In genomic region chr1:179990847-179991246, GRCh38 we compare ENCODE assay signal across 15 cellular contexts. TPM values are rescaled to one million over a fixed set of nuclear protein-coding genes. Genes with fewer than 3 reads are reported as not detected.
DNase-seq lines count a peak whose midpoint lies in the region; ATAC-seq, FAIRE-seq and TF ChIP-seq lines count a peak whose summit lies in the region.
"Had no signal": no experiment of that assay in that cellular context is flagged by ENCODE, and none has a peak within 500 bp of the region (broad histone marks: within the 10 kb centered on the region; RNA-seq: fewer than 3 reads in every experiment).

No MANE protein-coding gene starts in this region.

- H2AK5ac ChIP-seq in H1 (ENCODE audit: low read depth, low read length) = no peak overlapping the region

- peaks cover 21% of the 10 kb centered on the region for H3K4me1 Mint-ChIP-seq in activated T-cell treated with anti-CD3 and anti-CD28 coated beads, Interleukin-2, amount 50 U/mL, for 72 hours (ENCODE audit: low read depth)
- H3K4me1 Mint-ChIP-seq: B cell, GM23338, H9 had no signal

- WGBS in H1 (ENCODE audit: extremely low coverage in 1 of 2, insufficient coverage in 1 of 2, insufficient read length in 1 of 2, insufficient replicate concordance in 2 of 2, low coverage in 1 of 2, low lambda C conversion rate in 2 of 2, missing lambda C conversion rate in 1 of 2), 2 experiments = 93% methylated on average over 3 of the region's 3 CpGs; no CpG with 5 or more reads in 1 of the 2 experiments
- WGBS in liver = 63% methylated on average over 3 of the region's 3 CpGs
- WGBS in spleen, 5 donors = 92 to 96% (median 94%) methylated on average over 3 of the region's 3 CpGs

- H3K9me3 Mint-ChIP-seq in activated T-cell treated with anti-CD3 and anti-CD28 coated beads, Interleukin-2, amount 50 U/mL, for 72 hours = no peaks in the 10 kb centered on the region
- H3K9me3 Mint-ChIP-seq: CD4-positive, alpha-beta T cell; GM23338; H9 had no signal

- H4K8ac ChIP-seq in H1 (ENCODE audit: extremely low read depth, insufficient read depth, low read length) = no peak overlapping the region

- no peak for TF ChIP-seq RAD21 in H1 (IDR thresholded peaks at IDR 0.05 in 1 of 2, conservative IDR thresholded peaks at IDR 0.05 in 1 of 2; ENCODE audit: low read depth in 2 of 2, low read length in 2 of 2)
- TF ChIP-seq RAD21 in liver (IDR thresholded peaks at IDR 0.05) = no peak

- TF ChIP-seq CTCF in MM.1S (IDR thresholded peaks at IDR 0.05; ENCODE audit: low read length) (no peak), H1 (IDR thresholded peaks at IDR 0.05; ENCODE audit: control extremely low read depth in 1 of 3, insufficient read depth in 1 of 3, low read depth in 1 of 3, low read length in 3 of 3) (no peak), liver (IDR thresholded peaks at IDR 0.05; ENCODE audit: low read depth, low read length, missing input control) (no peak), spleen (IDR thresholded peaks at IDR 0.05 in 8 of 11, conservative IDR thresholded peaks at IDR 0.05 in 3 of 11) (no peak)

- POLR2A ChIA-PET in H1 (lab: Charles Lee; ENCODE audit: partially characterized antibody) = no interaction called here

- FAIRE-seq in H1 (lab: Jason Lieb, UNC) = no peak
- FAIRE-seq: A204.1 had no signal

- no peak for DNase-seq in activated T-cell treated with anti-CD3 and anti-CD28 coated beads, Interleukin-2, amount 50 U/mL, for 72 hours
- no peak for DNase-seq in activated T-cell treated with anti-CD3 and anti-CD28 coated beads for 4 hours
- DNase-seq in MM.1S = peak; percentile 4
- DNase-seq in H1 (ENCODE audit: low read depth in 1 of 2, low spot score in 2 of 2) = no peak
- no peak for DNase-seq in medulla oblongata (ENCODE audit: extremely low spot score)
- no peak for DNase-seq in spleen
- DNase-seq: C1 segment of cervical spinal cord; Calu3; CD4-positive, alpha-beta T cell; DMS 273 treated with DMSO at 0.1 percent for 48 hours; H9 had no signal

- peak; percentile 47 to 54 for ATAC-seq in activated T-cell treated with anti-CD3 and anti-CD28 coated beads, Interleukin-2, amount 50 U/mL, for 72 hours (replicated peaks in 1 of 2)
- ATAC-seq: GM23338 had no signal

- no peak overlapping the region for H2BK15ac ChIP-seq in H1 (ENCODE audit: low read length)

- H3K9me2 ChIP-seq in MM.1S (replicated peaks; ENCODE audit: insufficient read depth, low read length) = no peaks in the 10 kb centered on the region

- peaks cover 39% of the 10 kb centered on the region for H3K79me2 ChIP-seq in MM.1S (ENCODE audit: low read length)
- no peaks in the 10 kb centered on the region for H3K79me2 ChIP-seq in H1 (ENCODE audit: control insufficient read depth in 1 of 2, insufficient read depth in 2 of 2, low read length in 2 of 2)

- H3K18ac ChIP-seq in H1 (ENCODE audit: extremely low read depth, low read length) = no peak overlapping the region

- H3K14ac ChIP-seq in H1 (ENCODE audit: insufficient read length) = no peak overlapping the region

- no peak overlapping the region for H2BK120ac ChIP-seq in H1 (replicated peaks; ENCODE audit: low read depth, low read length)

- TF ChIP-seq EP300 in H1 (IDR thresholded peaks at IDR 0.05; ENCODE audit: borderline replicate concordance in 1 of 2, low read depth in 2 of 2, low read length in 2 of 2) = no peak

- H3K9ac ChIP-seq in MM.1S (ENCODE audit: low read length) (no peak overlapping the region), H1 (replicated peaks in 1 of 4; ENCODE audit: extremely low read depth in 1 of 4, low read depth in 3 of 4, low read length in 3 of 4) (no peak overlapping the region), liver (ENCODE audit: low read depth in 1 of 2, low read length in 2 of 2) (no peak overlapping the region)

- H2AFZ ChIP-seq in MM.1S (ENCODE audit: low read length) (no peak overlapping the region), H1 (ENCODE audit: low read length) (no peak overlapping the region)
- H2AFZ ChIP-seq: GM23338 had no signal

- H3K23ac ChIP-seq in H1 (ENCODE audit: insufficient read length) = no peak overlapping the region

- H2BK12ac ChIP-seq in H1 (ENCODE audit: low read depth, low read length) = no peak overlapping the region

- H3K27me3 Mint-ChIP-seq in activated T-cell treated with anti-CD3 and anti-CD28 coated beads, Interleukin-2, amount 50 U/mL, for 72 hours (ENCODE audit: low read depth) = no peaks in the 10 kb centered on the region
- H3K27me3 Mint-ChIP-seq: B cell; CD4-positive, alpha-beta T cell had no signal

- H3K4me3 ChIP-seq in MM.1S (ENCODE audit: low read length) (no peak overlapping the region), H1 (ENCODE audit: extremely low read depth in 1 of 4, insufficient read depth in 2 of 4, low read depth in 3 of 4, low read length in 4 of 4) (no peak overlapping the region), liver (ENCODE audit: low read depth in 1 of 3, low read length in 3 of 3) (no peak overlapping the region), spleen (no peak overlapping the region)
- H3K4me3 ChIP-seq: GM23338 had no signal

- H4K5ac ChIP-seq in H1 (ENCODE audit: insufficient read length, low read depth, low read length) = no peak overlapping the region

- no peak overlapping the region for H3K27ac ChIP-seq in MM.1S (ENCODE audit: low read length)
- H3K27ac ChIP-seq in H1 (ENCODE audit: low read depth, low read length) = no peak overlapping the region
- no peak overlapping the region for H3K27ac ChIP-seq in liver (ENCODE audit: low read depth in 1 of 2, low read length in 2 of 2)
- H3K27ac ChIP-seq in spleen = no peak overlapping the region

- intact Hi-C loops in spleen (cut with DNase I; ENCODE audit: low total_unique reads) = no loop called here

- peak overlapping the region; percentile 92 for H3K27ac Mint-ChIP-seq in activated T-cell treated with anti-CD3 and anti-CD28 coated beads, Interleukin-2, amount 50 U/mL, for 72 hours
- H3K27ac Mint-ChIP-seq: B cell; CD4-positive, alpha-beta T cell; GM23338; H9 had no signal

- H3K79me1 ChIP-seq in H1 (ENCODE audit: low read depth, low read length) = no peaks in the 10 kb centered on the region

- H3K27me3 ChIP-seq in MM.1S (replicated peaks; ENCODE audit: insufficient read depth, low read length) (no peaks in the 10 kb centered on the region), H1 (replicated peaks in 1 of 4; ENCODE audit: control insufficient read depth in 3 of 4, extremely low read depth in 1 of 4, insufficient read depth in 3 of 4, low read length in 3 of 4) (no peaks in the 10 kb centered on the region), liver (ENCODE audit: control insufficient read depth in 4 of 4, insufficient read depth in 4 of 4, low read length in 3 of 4) (no peaks in the 10 kb centered on the region), spleen (replicated peaks in 1 of 7) (no peaks in the 10 kb centered on the region)

- peaks cover 0 to 6% of the 10 kb centered on the region in 2 donors for H3K36me3 Mint-ChIP-seq in activated T-cell treated with anti-CD3 and anti-CD28 coated beads, Interleukin-2, amount 50 U/mL, for 72 hours (ENCODE audit: insufficient read depth in 2 of 2)

- no peaks in the 10 kb centered on the region for H3F3A ChIP-seq in MM.1S (ENCODE audit: insufficient read depth, low read length)

- no peak overlapping the region for H3K56ac ChIP-seq in H1 (replicated peaks; ENCODE audit: insufficient read length, low read depth, low read length)

- H3K23me2 ChIP-seq in H1 (ENCODE audit: low read depth, low read length) = no peaks in the 10 kb centered on the region

- H3K4me2 ChIP-seq in MM.1S (ENCODE audit: low read depth, low read length) = no peak overlapping the region
- H3K4me2 ChIP-seq in H1 (ENCODE audit: insufficient read depth in 1 of 2, low read depth in 2 of 2, low read length in 2 of 2) = no peak overlapping the region
- H3K4me2 ChIP-seq: GM23338 had no signal

- no peak overlapping the region for H3K4ac ChIP-seq in H1 (replicated peaks; ENCODE audit: insufficient read length, low read depth, low read length)

- H3K9me3 ChIP-seq in MM.1S (replicated peaks; ENCODE audit: insufficient read depth, low read length) (no peaks in the 10 kb centered on the region), H1 (ENCODE audit: insufficient read depth in 2 of 2, low read depth in 1 of 2, low read length in 1 of 2) (no peaks in the 10 kb centered on the region), liver (ENCODE audit: control insufficient read depth in 4 of 4, low read length in 3 of 4) (no peaks in the 10 kb centered on the region), spleen (no peaks in the 10 kb centered on the region)

- H2BK5ac ChIP-seq in H1 (ENCODE audit: low read depth, low read length) = no peak overlapping the region

- H4K20me1 ChIP-seq in MM.1S (ENCODE audit: insufficient read depth, low read length) = no peaks in the 10 kb centered on the region
- H4K20me1 ChIP-seq in H1 (replicated peaks in 1 of 2; ENCODE audit: control insufficient read depth in 1 of 2, insufficient read depth in 2 of 2, low read length in 2 of 2) = no peaks in the 10 kb centered on the region

- no peak overlapping the region for H2BK20ac ChIP-seq in H1 (ENCODE audit: low read length)

- CTCF ChIA-PET in H1 (lab: Charles Lee; ENCODE audit: partially characterized antibody) = no interaction called here

- peak overlapping the region in 1 of 2 donors; percentile 46 for H3K4me3 Mint-ChIP-seq in activated T-cell treated with anti-CD3 and anti-CD28 coated beads, Interleukin-2, amount 50 U/mL, for 72 hours
- H3K4me3 Mint-ChIP-seq: B cell; CD4-positive, alpha-beta T cell; GM23338; H9 had no signal

- H3K36me3 ChIP-seq in MM.1S (replicated peaks; ENCODE audit: insufficient read depth, low read length) (no peaks in the 10 kb centered on the region; the same call in none of the 2 replicates), H1 (ENCODE audit: control insufficient read depth in 2 of 4, insufficient read depth in 4 of 4, low read length in 3 of 4) (peaks cover 0 to 6% (median 0%) of the 10 kb centered on the region in 4 experiments; a peak in 1 of 8 replicates), liver (ENCODE audit: control insufficient read depth in 4 of 4, insufficient read depth in 3 of 4, low read depth in 1 of 4, low read length in 3 of 4) (peaks cover 0 to 9% (median 4%) of the 10 kb centered on the region in 4 donors), spleen (peaks cover 0 to 89% (median 21%) of the 10 kb centered on the region in 6 donors)

- no peaks in the 10 kb centered on the region for H3K4me1 ChIP-seq in MM.1S (ENCODE audit: low read length)
- no peaks in the 10 kb centered on the region for H3K4me1 ChIP-seq in H1 (replicated peaks in 1 of 4; ENCODE audit: control insufficient read depth in 3 of 4, insufficient read depth in 4 of 4, low read length in 3 of 4)
- no peaks in the 10 kb centered on the region for H3K4me1 ChIP-seq in liver (ENCODE audit: control insufficient read depth in 4 of 4, insufficient read depth in 4 of 4, low read length in 3 of 4)
- peaks cover 0 to 2% (median 0%) of the 10 kb centered on the region in 6 donors for H3K4me1 ChIP-seq in spleen

- no peak for TF ChIP-seq POLR2A in H1 (IDR thresholded peaks at IDR 0.05; ENCODE audit: control extremely low read depth in 1 of 2, low read depth in 2 of 2, low read length in 2 of 2)
- TF ChIP-seq POLR2A in spleen (IDR thresholded peaks at IDR 0.05) = no peak

- no peak overlapping the region for H4K91ac ChIP-seq in H1 (replicated peaks; ENCODE audit: insufficient read length, low read length)

RNA-seq across cellular contexts. Expression of gene CEP350, which starts 36.2 kb away (rescaled TPM):
- 10 to 100 TPM; 60.6 to 63.7 TPM for total RNA-seq in activated T-cell treated with anti-CD3 and anti-CD28 coated beads, Interleukin-2, amount 50 U/mL, for 72 hours
- 39.0 and 39.4 TPM in 2 replicates for total RNA-seq in H1 (2021; fragmentation: NEBNext Ultra II Directional; extraction: Animal tissue kit (Norgen Biotek cat#: 25700))
- polyA plus RNA-seq in H1 (2011; rRNA removed) = 3.1 and 5.6 TPM in 2 replicates
- 6.8 TPM for polyA plus RNA-seq in H1 (2011; cell fraction: cytosol; rRNA removed)
- 7.4 TPM for polyA plus RNA-seq in H1 (2011; cell fraction: nucleus; rRNA removed)
- polyA plus RNA-seq in H1 (2012, experiment 1 of 2) = 6.1 to 12.2 TPM (median 10.5 TPM) in 4 replicates
- polyA plus RNA-seq in H1 (2012, experiment 2 of 2) = 0.38 TPM
- polyA plus RNA-seq in H1 (2013, experiment 1 of 2) = 15.9 TPM
- 14.6 TPM for polyA plus RNA-seq in H1 (2013, experiment 2 of 2)
- 29.5 and 41.7 TPM in 2 replicates for polyA minus RNA-seq in H1 (2011; rRNA and poly(A)+ RNA removed)
- 16.6 TPM for polyA minus RNA-seq in H1 (2011; cell fraction: cytosol; rRNA and poly(A)+ RNA removed)
- polyA minus RNA-seq in H1 (2011; cell fraction: nucleus; rRNA and poly(A)+ RNA removed) = 63.4 TPM
- total RNA-seq in liver = 10 to 100 TPM; 29.1 to 49.0 TPM
- polyA plus RNA-seq in liver = 1 to 10 TPM; 4.5 to 8.7 TPM
- total RNA-seq in spleen = 10 to 100 TPM; 60.2 to 89.2 (median 66.3) TPM
- 1 to 10 TPM; 3.5 to 5.3 (median 4.2) TPM for polyA plus RNA-seq in spleen
